13 cellular contexts compared by ENCODE assay signal in genomic region chr7:137539111-137539715, GRCh38.
A peak's percentile ranks its signal among the peaks of the same experiment; 100 is the strongest.
DNase-seq lines count a peak whose midpoint lies in the region; ATAC-seq, FAIRE-seq and TF ChIP-seq lines count a peak whose summit lies in the region.
"Had no signal": no experiment of that assay in that cellular context is flagged by ENCODE, and none has a peak within 500 bp of the region (broad histone marks: within the 10 kb centered on the region; RNA-seq: fewer than 3 reads in every experiment).

No MANE protein-coding gene starts in this region.

- no peaks in the 10 kb centered on the region for H3K9me3 ChIP-seq in breast epithelium
- H3K9me3 ChIP-seq: colonic mucosa, MG63 had no signal

- no peak overlapping the region for H3K27ac ChIP-seq in breast epithelium
- H3K27ac ChIP-seq: colonic mucosa had no signal

- no peaks in the 10 kb centered on the region for H3K4me1 ChIP-seq in breast epithelium
- H3K4me1 ChIP-seq: colonic mucosa had no signal

- H3K36me3 ChIP-seq in breast epithelium, result no peaks in the 10 kb centered on the region
- H3K36me3 ChIP-seq: colonic mucosa, MG63 had no signal

- no peaks in the 10 kb centered on the region for H3K27me3 ChIP-seq in breast epithelium
- H3K27me3 ChIP-seq: colonic mucosa, MG63 had no signal

- H3K4me3 ChIP-seq in breast epithelium, result no peak overlapping the region
- no peak overlapping the region for H3K4me3 ChIP-seq in fibroblast of pulmonary artery (replicated peaks; ENCODE audit: low read depth, low read length)
- H3K4me3 ChIP-seq: colonic mucosa, MG63 had no signal

- no peak for TF ChIP-seq CTCF in MCF 10A (IDR thresholded peaks at IDR 0.05; ENCODE audit: unreplicated experiment)
- no peak for TF ChIP-seq CTCF in breast epithelium (IDR thresholded peaks at IDR 0.05)
- no peak for TF ChIP-seq CTCF in fibroblast of pulmonary artery (IDR thresholded peaks at IDR 0.05; ENCODE audit: low read length, missing control alignments)

- CTCF ChIA-PET in MCF 10A (lab: Yijun Ruan, JAX), result interaction anchor here (0.7 kb wide), 1 partner anchor 89 kb away, joined by 3 read pairs; no protein-coding TSS in a partner anchor

- POLR2A ChIA-PET in MCF 10A (lab: Yijun Ruan, JAX), result interaction anchor here (0.6 kb wide), 1 partner anchor 45 kb away, joined by 3 read pairs; no protein-coding TSS in a partner anchor

- H3K36me3 Mint-ChIP-seq in MCF 10A (ENCODE audit: insufficient read depth, unreplicated experiment), result no peaks in the 10 kb centered on the region

- no peak overlapping the region for H3K27ac Mint-ChIP-seq in MCF 10A (ENCODE audit: low read depth, unreplicated experiment)

- H3K27me3 Mint-ChIP-seq in MCF 10A (ENCODE audit: insufficient read depth, unreplicated experiment), result no peaks in the 10 kb centered on the region

- TF ChIP-seq POLR2A in breast epithelium (IDR thresholded peaks at IDR 0.05), result no peak
- no peak for TF ChIP-seq POLR2A in GM12891 (IDR thresholded peaks at IDR 0.05; ENCODE audit: low read depth, low read length)

- no peaks in the 10 kb centered on the region for H3K9me3 Mint-ChIP-seq in MCF 10A (ENCODE audit: unreplicated experiment)

- BruUV-seq in MCF 10A (replicated peaks; lab: Mats Ljungman, UMichigan), result no TSS peak

- H3K4me3 Mint-ChIP-seq in MCF 10A (ENCODE audit: unreplicated experiment), result no peak overlapping the region

- DNase-seq in MCF 10A (ENCODE audit: unreplicated experiment), result peak; percentile 17
- DNase-seq in breast epithelium (ENCODE audit: low spot score in 2 of 2), result no peak
- DNase-seq in fibroblast of pulmonary artery (ENCODE audit: low read depth), result peak; percentile 75
- DNase-seq in superior temporal gyrus (ENCODE audit: extremely low spot score), result peak; percentile 22
- DNase-seq in SKM-1 (lab: John Stamatoyannopoulos, UW; ENCODE audit: unreplicated experiment), result no peak
- no peak for DNase-seq in GM12891 (ENCODE audit: insufficient read length, low spot score)
- DNase-seq: 8988T; activated naive CD4-positive, alpha-beta T cell; colonic mucosa had no signal

- no peak for FAIRE-seq in GM12891 (lab: Jason Lieb, UNC)
- FAIRE-seq: GM18507 had no signal

- ATAC-seq in SK-N-SH treated with all-trans-retinoic acid at 6 μM for 48 hours (peak; percentile 59), HG02840 (IDR thresholded peaks at IDR 0.05; ENCODE audit: low FRiP score, unreplicated experiment) (no peak)

- peaks cover 9% of the 10 kb centered on the region for H3K4me1 Mint-ChIP-seq in MCF 10A (ENCODE audit: insufficient read depth, unreplicated experiment)

- intact Hi-C loops in MCF 10A (cut with micrococcal nuclease) (no loop called here), breast epithelium (cut with DNase I; ENCODE audit: low total_unique reads) (no loop called here)

TF ChIP-seq in SK-N-SH treated with all-trans-retinoic acid at 6 μM for 48 hours, 23 proteins besides CTCF, POLR2A, EP300 and RAD21:
- TF ChIP-seq ZNF8 (CRISPR knock-in tag; IDR thresholded peaks at IDR 0.05), result no peak
- no peak for TF ChIP-seq GLIS3 (CRISPR knock-in tag; IDR thresholded peaks at IDR 0.05)
- TF ChIP-seq ZC3H10 (CRISPR knock-in tag; IDR thresholded peaks at IDR 0.05), result no peak
- no peak for TF ChIP-seq OSR1 (CRISPR knock-in tag; IDR thresholded peaks at IDR 0.05)
- TF ChIP-seq CSDC2 (CRISPR knock-in tag; IDR thresholded peaks at IDR 0.05), result no peak
- no peak for TF ChIP-seq ISL1 (CRISPR knock-in tag; IDR thresholded peaks at IDR 0.05)

TF ChIP-seq in GM12891, 5 proteins besides CTCF, POLR2A, EP300 and RAD21:
- no peak for TF ChIP-seq TAF1 (IDR thresholded peaks at IDR 0.05; ENCODE audit: low read depth, low read length)
- TF ChIP-seq PAX5 (IDR thresholded peaks at IDR 0.05; ENCODE audit: insufficient read depth, low read length, severe bottlenecking), result no peak
- TF ChIP-seq POU2F2 (IDR thresholded peaks at IDR 0.05; ENCODE audit: low read depth, low read length), result no peak
- no peak for TF ChIP-seq SPI1 (IDR thresholded peaks at IDR 0.05; ENCODE audit: low read depth, low read length)
- no peak for TF ChIP-seq POLR2AphosphoS5 (IDR thresholded peaks at IDR 0.05; ENCODE audit: low read depth, low read length)
TF ChIP-seq in GM12891: peak in this region for 0.

Comparison
In these comparisons a context has a peak if more than half of its experiments do, and no peak if none do; other contexts are left out.
1. DNase-seq: peak in MCF 10A (single experiment), fibroblast of pulmonary artery (single experiment) and superior temporal gyrus (single experiment); none in breast epithelium (0 of 2), SKM-1 (single experiment) and GM12891 (single experiment).